Comparison of ENCODE assay signal across 11 cellular contexts in genomic region chr11:114463999-114464398, GRCh38.
"Had no signal": no experiment of that assay in that cellular context is flagged by ENCODE, and none has a peak within 500 bp of the region (broad histone marks: within the 10 kb centered on the region; RNA-seq: fewer than 3 reads in every experiment).

No MANE protein-coding gene starts in this region.

- H3K9me3 Mint-ChIP-seq: GM23338, HFFc6 had no signal

- ATAC-seq: GM23338, HCT116 had no signal

- FAIRE-seq: H1, H54 had no signal

- H3K27ac ChIP-seq: GM23248 had no signal

- H3K4me1 ChIP-seq: HAP-1 had no signal

- H3K9ac ChIP-seq: GM23248 had no signal

- DNase-seq: GM23248, GOT3, H7, H9, HCEC 1CT, HFFc6 had no signal

- H3K4me2 ChIP-seq: GM23338 had no signal

- H3K4me1 Mint-ChIP-seq: GM23338, H9 had no signal

- H3K4me3 ChIP-seq: GM23248, GM23338, HAP-1 had no signal

- H3K27ac Mint-ChIP-seq: GM23338, H9, HFFc6 had no signal

- H3K4me3 Mint-ChIP-seq: GM23338, H9, HFFc6 had no signal

- H3K9me3 ChIP-seq: HAP-1 had no signal

- H3K36me3 ChIP-seq: HAP-1 had no signal

- H2AFZ ChIP-seq: GM23248, GM23338 had no signal
